9 cellular contexts compared by ENCODE assay signal in the genomic region with DNA sequence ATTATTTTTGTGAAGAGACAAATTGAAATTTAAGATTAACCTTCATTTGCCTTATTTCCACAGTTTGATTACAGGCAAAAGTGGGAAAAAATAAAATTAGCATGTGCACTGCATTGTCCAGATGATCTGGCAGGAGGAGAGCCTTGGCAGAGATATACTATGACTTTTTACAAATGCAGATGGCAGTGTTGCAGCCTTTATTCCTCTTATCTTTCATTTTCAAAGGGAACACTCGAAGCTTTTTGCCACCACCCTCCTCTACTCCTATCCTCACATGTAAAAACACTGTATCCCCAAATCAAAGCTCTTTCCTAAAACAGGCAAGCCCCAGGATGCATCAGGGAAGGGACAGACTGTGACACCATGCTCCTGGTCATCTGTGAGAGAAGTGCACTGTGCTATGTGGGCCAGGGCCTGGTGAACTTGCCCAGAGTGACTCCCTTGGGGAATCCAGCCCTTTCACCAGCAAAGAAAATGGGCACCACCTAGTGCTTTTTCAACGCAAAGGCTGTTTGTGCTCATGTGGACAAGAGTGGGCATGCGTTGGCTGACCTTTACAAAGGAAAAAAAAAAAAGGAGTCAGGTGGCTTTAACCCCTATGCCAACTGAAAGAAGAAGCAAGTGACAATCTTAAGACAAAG.
DNase-seq lines count a peak whose midpoint lies in the region; ATAC-seq and TF ChIP-seq lines count a peak whose summit lies in the region.
"Had no signal": no experiment of that assay in that cellular context is flagged by ENCODE, and none has a peak within 500 bp of the region (broad histone marks: within the 10 kb centered on the region; RNA-seq: fewer than 3 reads in every experiment).

No MANE protein-coding gene starts in this region.

- H3K4ac ChIP-seq in mesenchymal stem cell (ENCODE audit: low read depth in 1 of 2, low read length in 2 of 2), result no peak overlapping the region

- H3K4me3 ChIP-seq in GM06990 (replicated peaks; ENCODE audit: low read depth, low read length) (no peak overlapping the region), mesenchymal stem cell (ENCODE audit: insufficient read depth in 1 of 2, low read depth in 1 of 2, low read length in 2 of 2) (no peak overlapping the region)

- DNase-seq in GM06990 (ENCODE audit: extremely low read depth, insufficient read length) (no peak), NCI-H345 (lab: John Stamatoyannopoulos, UW) (peak; percentile 55), chondrocyte (ENCODE audit: low spot score) (no peak), mesenchymal stem cell (peak; percentile 52)
- no peak for DNase-seq in stimulated activated CD4-positive, alpha-beta T cell treated with anti-CD3 and anti-CD28 coated beads, Interleukin-1b, Interleukin-23, amount 100 ng/mL, for 48 hours
- no peak for DNase-seq in activated naive CD4-positive, alpha-beta T cell treated with Interleukin-2 at 50 U/mL for 16 hours

- H3K14ac ChIP-seq in mesenchymal stem cell (ENCODE audit: low read length in 2 of 2), result no peak overlapping the region

- H3K27ac ChIP-seq in mesenchymal stem cell (ENCODE audit: low read length, poor library complexity, severe bottlenecking), result no peak overlapping the region
- H3K27ac ChIP-seq: neutrophil had no signal

- H3K27ac Mint-ChIP-seq in chondrocyte (ENCODE audit: unreplicated experiment), result no peak overlapping the region

- no peak overlapping the region for H2BK15ac ChIP-seq in mesenchymal stem cell (ENCODE audit: low read depth, poor library complexity, severe bottlenecking)

- no peaks in the 10 kb centered on the region for H3K9me3 ChIP-seq in mesenchymal stem cell (ENCODE audit: control insufficient read depth, low read length)
- H3K9me3 ChIP-seq: neutrophil had no signal

- no peak overlapping the region for H2AK5ac ChIP-seq in mesenchymal stem cell (ENCODE audit: low read length, severe bottlenecking)

- H3K9me3 Mint-ChIP-seq in chondrocyte (ENCODE audit: low read depth), result no peaks in the 10 kb centered on the region

- TF ChIP-seq CTCF in GM06990 (IDR thresholded peaks at IDR 0.05; ENCODE audit: insufficient read depth, low read length, poor library complexity, severe bottlenecking), result peak; percentile 5
- peak; percentile 76 for TF ChIP-seq CTCF in chondrocyte (IDR thresholded peaks at IDR 0.05)

- H3K27me3 Mint-ChIP-seq in chondrocyte (ENCODE audit: low read depth), result peaks cover 16% of the 10 kb centered on the region

- WGBS in mesenchymal stem cell, result 86% methylated on average over 3 of the region's 3 CpGs

- no peaks in the 10 kb centered on the region for H3K36me3 Mint-ChIP-seq in chondrocyte (ENCODE audit: low read depth)

- ATAC-seq in GM21717 (IDR thresholded peaks at IDR 0.05; ENCODE audit: unreplicated experiment), result no peak
- ATAC-seq in HG02588 (IDR thresholded peaks at IDR 0.05; ENCODE audit: unreplicated experiment), result no peak

- H3K27me3 ChIP-seq in GM06990 (replicated peaks; ENCODE audit: control insufficient read depth, insufficient read depth, low read length) (no peaks in the 10 kb centered on the region), mesenchymal stem cell (ENCODE audit: control insufficient read depth in 1 of 2, insufficient read depth in 1 of 2, low read length in 2 of 2) (no peaks in the 10 kb centered on the region)
- H3K27me3 ChIP-seq: neutrophil had no signal

- H3K36me3 ChIP-seq in GM06990 (ENCODE audit: control insufficient read depth, insufficient read depth, low read length) (no peaks in the 10 kb centered on the region), mesenchymal stem cell (ENCODE audit: control insufficient read depth in 1 of 2, insufficient read depth in 2 of 2, low read depth in 1 of 2, low read length in 2 of 2) (no peaks in the 10 kb centered on the region)
- H3K36me3 ChIP-seq: neutrophil had no signal

- peak overlapping the region; percentile 46 for H4K91ac ChIP-seq in mesenchymal stem cell (ENCODE audit: low read length)

- H3K9ac ChIP-seq in mesenchymal stem cell (ENCODE audit: low read length), result no peak overlapping the region

- H4K8ac ChIP-seq in mesenchymal stem cell (ENCODE audit: low read length), result peak overlapping the region; percentile 84

- H3K4me3 Mint-ChIP-seq in chondrocyte (ENCODE audit: unreplicated experiment), result no peak overlapping the region

- H2BK5ac ChIP-seq in mesenchymal stem cell (ENCODE audit: low read depth, low read length, poor library complexity, severe bottlenecking), result no peak overlapping the region

- peaks cover 10% of the 10 kb centered on the region for H3K4me1 Mint-ChIP-seq in chondrocyte (ENCODE audit: low read depth)

- H2BK120ac ChIP-seq in mesenchymal stem cell (ENCODE audit: low read depth, low read length), result no peak overlapping the region

- peaks cover 2% of the 10 kb centered on the region for H3K4me1 ChIP-seq in mesenchymal stem cell (ENCODE audit: control insufficient read depth, insufficient read depth, low read depth, low read length)

- no peak overlapping the region for H3K18ac ChIP-seq in mesenchymal stem cell (ENCODE audit: low read depth in 1 of 2, low read length in 2 of 2)

- H2AFZ ChIP-seq in mesenchymal stem cell (ENCODE audit: low read depth, low read length), result no peak overlapping the region

- no peaks in the 10 kb centered on the region for H3K79me1 ChIP-seq in mesenchymal stem cell (replicated peaks; ENCODE audit: low read length, poor library complexity, severe bottlenecking)

- H2BK12ac ChIP-seq in mesenchymal stem cell (ENCODE audit: low read length in 2 of 2), result peak overlapping the region in 1 of 2 experiments; percentile 76

- no peak overlapping the region for H3K4me2 ChIP-seq in mesenchymal stem cell (ENCODE audit: low read length, poor library complexity, severe bottlenecking)

- no peak overlapping the region for H3K23ac ChIP-seq in mesenchymal stem cell (ENCODE audit: low read length in 2 of 2)

Comparison
In these comparisons a context has a peak if more than half of its experiments do, and no peak if none do; other contexts are left out.
1. DNase-seq: peak in NCI-H345 (single experiment) and mesenchymal stem cell (single experiment); none in GM06990 (single experiment), chondrocyte (single experiment), stimulated activated CD4-positive, alpha-beta T cell treated with anti-CD3 and anti-CD28 coated beads, Interleukin-1b, Interleukin-23, amount 100 ng/mL, for 48 hours (single experiment) and activated naive CD4-positive, alpha-beta T cell treated with Interleukin-2 at 50 U/mL for 16 hours (single experiment).